Comparison of ENCODE assay signal across 1 cellular context in the genomic region with DNA sequence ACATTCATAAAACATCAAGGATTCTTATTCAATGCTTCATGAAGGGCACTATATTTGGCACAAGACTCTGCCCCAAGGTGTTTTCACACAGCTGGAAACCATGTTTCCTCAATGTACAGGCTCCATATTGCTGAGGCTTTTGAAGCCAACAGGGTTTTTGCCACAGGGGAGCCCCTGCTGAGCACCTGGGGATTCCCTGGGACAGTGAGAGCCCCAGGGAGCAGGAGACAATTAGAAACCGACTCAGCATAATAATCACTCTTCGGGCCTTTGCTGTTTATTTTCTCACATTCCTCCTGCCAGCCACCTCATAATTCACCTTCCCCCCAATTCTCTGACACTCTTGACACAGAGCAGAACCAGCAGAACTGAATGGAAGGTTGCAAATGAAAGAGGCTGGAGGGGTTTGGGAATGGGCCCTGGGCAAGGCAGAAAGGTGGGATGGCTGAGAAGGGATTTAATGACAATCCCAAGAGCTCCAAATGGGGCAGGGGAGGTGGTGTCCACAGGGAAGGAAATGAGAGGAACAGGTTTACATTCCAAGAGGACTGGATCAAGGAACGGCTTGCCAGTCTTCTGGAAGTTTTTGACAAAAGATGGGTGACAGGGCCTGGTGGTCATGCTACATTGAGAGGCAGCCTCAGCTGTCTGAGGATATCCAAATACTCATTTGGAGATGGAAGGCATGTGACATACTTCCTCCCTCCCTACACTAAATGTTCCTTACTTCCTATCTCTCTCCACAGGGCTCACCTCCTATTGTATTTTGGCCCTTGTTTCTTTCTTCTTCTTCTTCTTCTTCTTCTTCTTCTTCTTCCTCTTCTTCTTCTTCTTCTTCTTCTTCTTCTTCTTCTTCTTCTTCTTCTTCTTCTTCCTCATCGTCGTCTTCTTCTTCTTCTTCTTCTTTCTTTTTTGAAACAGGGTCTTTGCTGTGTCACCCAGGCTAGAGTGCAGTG.
A peak's percentile ranks its signal among the peaks of the same experiment; 100 is the strongest.
TF ChIP-seq lines count a peak whose summit lies in the region.

No MANE protein-coding gene starts in this region.

TF ChIP-seq in GM12878, 131 proteins besides CTCF, POLR2A, EP300 and RAD21 (continued from another document):
- no peak for TF ChIP-seq SUPT20H (IDR thresholded peaks at IDR 0.05; ENCODE audit: borderline replicate concordance, control insufficient read depth, low read depth, low read length)
- no peak for TF ChIP-seq RUNX3 (IDR thresholded peaks at IDR 0.05; ENCODE audit: low read length)
- peak; percentile 61 for TF ChIP-seq MEF2B (IDR thresholded peaks at IDR 0.05; ENCODE audit: partially characterized antibody, poor library complexity, severe bottlenecking)
